1 cellular context compared by ENCODE assay signal in genomic region chr5:76601470-76601869, GRCh38.
TF ChIP-seq lines count a peak whose summit lies in the region.

No MANE protein-coding gene starts in this region.

TF ChIP-seq in K562, 482 proteins besides CTCF, POLR2A, EP300 and RAD21 (continued from another document and continues in another):
- no peak for TF ChIP-seq GTF3C2 (IDR thresholded peaks at IDR 0.05; ENCODE audit: borderline replicate concordance, extremely low read depth, insufficient read length)
- TF ChIP-seq MEF2D (tag; conservative IDR thresholded peaks at IDR 0.05; ENCODE audit: low read depth): no peak
- no peak for TF ChIP-seq HMG20A (CRISPR knock-in tag; conservative IDR thresholded peaks at IDR 0.05)
- TF ChIP-seq LCOR (CRISPR knock-in tag; IDR thresholded peaks at IDR 0.05): 0 out of 2 replicates have a peak, but pooled peaks have one; percentile 31
- TF ChIP-seq, protein P1, sequence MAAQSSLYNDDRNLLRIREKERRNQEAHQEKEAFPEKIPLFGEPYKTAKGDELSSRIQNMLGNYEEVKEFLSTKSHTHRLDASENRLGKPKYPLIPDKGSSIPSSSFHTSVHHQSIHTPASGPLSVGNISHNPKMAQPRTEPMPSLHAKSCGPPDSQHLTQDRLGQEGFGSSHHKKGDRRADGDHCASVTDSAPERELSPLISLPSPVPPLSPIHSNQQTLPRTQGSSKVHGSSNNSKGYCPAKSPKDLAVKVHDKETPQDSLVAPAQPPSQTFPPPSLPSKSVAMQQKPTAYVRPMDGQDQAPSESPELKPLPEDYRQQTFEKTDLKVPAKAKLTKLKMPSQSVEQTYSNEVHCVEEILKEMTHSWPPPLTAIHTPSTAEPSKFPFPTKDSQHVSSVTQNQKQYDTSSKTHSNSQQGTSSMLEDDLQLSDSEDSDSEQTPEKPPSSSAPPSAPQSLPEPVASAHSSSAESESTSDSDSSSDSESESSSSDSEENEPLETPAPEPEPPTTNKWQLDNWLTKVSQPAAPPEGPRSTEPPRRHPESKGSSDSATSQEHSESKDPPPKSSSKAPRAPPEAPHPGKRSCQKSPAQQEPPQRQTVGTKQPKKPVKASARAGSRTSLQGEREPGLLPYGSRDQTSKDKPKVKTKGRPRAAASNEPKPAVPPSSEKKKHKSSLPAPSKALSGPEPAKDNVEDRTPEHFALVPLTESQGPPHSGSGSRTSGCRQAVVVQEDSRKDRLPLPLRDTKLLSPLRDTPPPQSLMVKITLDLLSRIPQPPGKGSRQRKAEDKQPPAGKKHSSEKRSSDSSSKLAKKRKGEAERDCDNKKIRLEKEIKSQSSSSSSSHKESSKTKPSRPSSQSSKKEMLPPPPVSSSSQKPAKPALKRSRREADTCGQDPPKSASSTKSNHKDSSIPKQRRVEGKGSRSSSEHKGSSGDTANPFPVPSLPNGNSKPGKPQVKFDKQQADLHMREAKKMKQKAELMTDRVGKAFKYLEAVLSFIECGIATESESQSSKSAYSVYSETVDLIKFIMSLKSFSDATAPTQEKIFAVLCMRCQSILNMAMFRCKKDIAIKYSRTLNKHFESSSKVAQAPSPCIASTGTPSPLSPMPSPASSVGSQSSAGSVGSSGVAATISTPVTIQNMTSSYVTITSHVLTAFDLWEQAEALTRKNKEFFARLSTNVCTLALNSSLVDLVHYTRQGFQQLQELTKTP (IDR thresholded peaks at IDR 0.05; ENCODE audit: low read depth in 1 of 2, partially characterized antibody in 2 of 2): no peak
- no peak for TF ChIP-seq ZNF778 (CRISPR knock-in tag; IDR thresholded peaks at IDR 0.05)
- TF ChIP-seq L3MBTL2 (IDR thresholded peaks at IDR 0.05): no peak
- no peak for TF ChIP-seq RBM34 (IDR thresholded peaks at IDR 0.05; ENCODE audit: borderline replicate concordance, insufficient read depth, low read length)
- no peak for TF ChIP-seq SAP30 (IDR thresholded peaks at IDR 0.05; ENCODE audit: borderline replicate concordance, insufficient read depth, low read depth, low read length, poor library complexity, severe bottlenecking)
- no peak for TF ChIP-seq TFAP4 (CRISPR knock-in tag; IDR thresholded peaks at IDR 0.05; ENCODE audit: borderline replicate concordance)
- TF ChIP-seq RNF2 (IDR thresholded peaks at IDR 0.05): no peak
- TF ChIP-seq ZNF507 (tag; conservative IDR thresholded peaks at IDR 0.05): no peak
- TF ChIP-seq ZNF384 (IDR thresholded peaks at IDR 0.05; ENCODE audit: low read depth, low read length): 0 out of 2 replicates have a peak, but pooled peaks have one; percentile 5
- TF ChIP-seq ZNF668 (CRISPR knock-in tag; IDR thresholded peaks at IDR 0.05): no peak
- TF ChIP-seq GATAD2B (IDR thresholded peaks at IDR 0.05; ENCODE audit: borderline replicate concordance): peak; percentile 23; the same call in 1 of the 2 replicates
- TF ChIP-seq COPS2 (conservative IDR thresholded peaks at IDR 0.05): no peak
- no peak for TF ChIP-seq ZNF407 (IDR thresholded peaks at IDR 0.05; ENCODE audit: low read depth)
- TF ChIP-seq SMC3 (conservative IDR thresholded peaks at IDR 0.05; ENCODE audit: insufficient read depth, low read depth, low read length): peak; percentile 92
- no peak for TF ChIP-seq TEAD1 (CRISPR knock-in tag; IDR thresholded peaks at IDR 0.05)
- TF ChIP-seq SMARCA5 (IDR thresholded peaks at IDR 0.05): no peak
- no peak for TF ChIP-seq ZFP1 (CRISPR knock-in tag; IDR thresholded peaks at IDR 0.05)
- TF ChIP-seq MYC (IDR thresholded peaks at IDR 0.05; ENCODE audit: low read depth, low read length): no peak
- no peak for TF ChIP-seq MYC (CRISPR knock-in tag; IDR thresholded peaks at IDR 0.05; ENCODE audit: borderline replicate concordance, low read depth)
- TF ChIP-seq SNIP1 (IDR thresholded peaks at IDR 0.05; ENCODE audit: low read depth): no peak
- TF ChIP-seq HIVEP1 (CRISPR knock-in tag; IDR thresholded peaks at IDR 0.05): no peak
- TF ChIP-seq ARID1B (IDR thresholded peaks at IDR 0.05): no peak
- TF ChIP-seq, protein P2, sequence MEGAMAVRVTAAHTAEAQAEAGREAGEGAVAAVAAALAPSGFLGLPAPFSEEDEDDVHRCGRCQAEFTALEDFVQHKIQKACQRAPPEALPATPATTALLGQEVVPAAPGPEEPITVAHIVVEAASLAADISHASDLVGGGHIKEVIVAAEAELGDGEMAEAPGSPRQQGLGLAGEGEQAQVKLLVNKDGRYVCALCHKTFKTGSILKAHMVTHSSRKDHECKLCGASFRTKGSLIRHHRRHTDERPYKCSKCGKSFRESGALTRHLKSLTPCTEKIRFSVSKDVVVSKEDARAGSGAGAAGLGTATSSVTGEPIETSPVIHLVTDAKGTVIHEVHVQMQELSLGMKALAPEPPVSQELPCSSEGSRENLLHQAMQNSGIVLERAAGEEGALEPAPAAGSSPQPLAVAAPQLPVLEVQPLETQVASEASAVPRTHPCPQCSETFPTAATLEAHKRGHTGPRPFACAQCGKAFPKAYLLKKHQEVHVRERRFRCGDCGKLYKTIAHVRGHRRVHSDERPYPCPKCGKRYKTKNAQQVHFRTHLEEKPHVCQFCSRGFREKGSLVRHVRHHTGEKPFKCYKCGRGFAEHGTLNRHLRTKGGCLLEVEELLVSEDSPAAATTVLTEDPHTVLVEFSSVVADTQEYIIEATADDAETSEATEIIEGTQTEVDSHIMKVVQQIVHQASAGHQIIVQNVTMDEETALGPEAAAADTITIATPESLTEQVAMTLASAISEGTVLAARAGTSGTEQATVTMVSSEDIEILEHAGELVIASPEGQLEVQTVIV (CRISPR knock-in tag; IDR thresholded peaks at IDR 0.05; ENCODE audit: borderline replicate concordance): no peak
- no peak for TF ChIP-seq MAFK (IDR thresholded peaks at IDR 0.05; ENCODE audit: low read length)
- TF ChIP-seq ZBTB17 (CRISPR knock-in tag; IDR thresholded peaks at IDR 0.05): no peak
- no peak for TF ChIP-seq HDAC3 (IDR thresholded peaks at IDR 0.05; ENCODE audit: borderline replicate concordance, partially characterized antibody)
- peak; percentile 68; the same call in 1 of the 2 replicates for TF ChIP-seq ARID2 (IDR thresholded peaks at IDR 0.05)
- TF ChIP-seq BRF2 (IDR thresholded peaks at IDR 0.05; ENCODE audit: borderline replicate concordance, insufficient read depth, insufficient read length): no peak
- no peak for TF ChIP-seq SREBF1 (IDR thresholded peaks at IDR 0.05; ENCODE audit: borderline replicate concordance, low read depth, low read length)
- no peak for TF ChIP-seq KDM4B (IDR thresholded peaks at IDR 0.05; ENCODE audit: borderline replicate concordance in 2 of 2, low read depth in 1 of 2)
- TF ChIP-seq MAFF (IDR thresholded peaks at IDR 0.05; ENCODE audit: low read length): no peak
- TF ChIP-seq FOXA3 (CRISPR knock-in tag; conservative IDR thresholded peaks at IDR 0.05 in 1 of 2, IDR thresholded peaks at IDR 0.05 in 1 of 2): no peak
- no peak for TF ChIP-seq ZNF57 (CRISPR knock-in tag; IDR thresholded peaks at IDR 0.05)
- TF ChIP-seq MED1 (CRISPR knock-in tag; IDR thresholded peaks at IDR 0.05; ENCODE audit: borderline replicate concordance): no peak
- TF ChIP-seq, protein P3, sequence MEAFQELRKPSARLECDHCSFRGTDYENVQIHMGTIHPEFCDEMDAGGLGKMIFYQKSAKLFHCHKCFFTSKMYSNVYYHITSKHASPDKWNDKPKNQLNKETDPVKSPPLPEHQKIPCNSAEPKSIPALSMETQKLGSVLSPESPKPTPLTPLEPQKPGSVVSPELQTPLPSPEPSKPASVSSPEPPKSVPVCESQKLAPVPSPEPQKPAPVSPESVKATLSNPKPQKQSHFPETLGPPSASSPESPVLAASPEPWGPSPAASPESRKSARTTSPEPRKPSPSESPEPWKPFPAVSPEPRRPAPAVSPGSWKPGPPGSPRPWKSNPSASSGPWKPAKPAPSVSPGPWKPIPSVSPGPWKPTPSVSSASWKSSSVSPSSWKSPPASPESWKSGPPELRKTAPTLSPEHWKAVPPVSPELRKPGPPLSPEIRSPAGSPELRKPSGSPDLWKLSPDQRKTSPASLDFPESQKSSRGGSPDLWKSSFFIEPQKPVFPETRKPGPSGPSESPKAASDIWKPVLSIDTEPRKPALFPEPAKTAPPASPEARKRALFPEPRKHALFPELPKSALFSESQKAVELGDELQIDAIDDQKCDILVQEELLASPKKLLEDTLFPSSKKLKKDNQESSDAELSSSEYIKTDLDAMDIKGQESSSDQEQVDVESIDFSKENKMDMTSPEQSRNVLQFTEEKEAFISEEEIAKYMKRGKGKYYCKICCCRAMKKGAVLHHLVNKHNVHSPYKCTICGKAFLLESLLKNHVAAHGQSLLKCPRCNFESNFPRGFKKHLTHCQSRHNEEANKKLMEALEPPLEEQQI (IDR thresholded peaks at IDR 0.05): no peak
- TF ChIP-seq STAG1 (CRISPR knock-in tag; IDR thresholded peaks at IDR 0.05; ENCODE audit: borderline replicate concordance): peak; percentile 38; the same call in 1 of the 2 replicates
- TF ChIP-seq ZFX (CRISPR knock-in tag; IDR thresholded peaks at IDR 0.05): no peak
- TF ChIP-seq CC2D1A (IDR thresholded peaks at IDR 0.05): peak; percentile 62; the same call in 1 of the 2 replicates
